Comparison of ENCODE assay signal across 1 cellular context in the genomic region with DNA sequence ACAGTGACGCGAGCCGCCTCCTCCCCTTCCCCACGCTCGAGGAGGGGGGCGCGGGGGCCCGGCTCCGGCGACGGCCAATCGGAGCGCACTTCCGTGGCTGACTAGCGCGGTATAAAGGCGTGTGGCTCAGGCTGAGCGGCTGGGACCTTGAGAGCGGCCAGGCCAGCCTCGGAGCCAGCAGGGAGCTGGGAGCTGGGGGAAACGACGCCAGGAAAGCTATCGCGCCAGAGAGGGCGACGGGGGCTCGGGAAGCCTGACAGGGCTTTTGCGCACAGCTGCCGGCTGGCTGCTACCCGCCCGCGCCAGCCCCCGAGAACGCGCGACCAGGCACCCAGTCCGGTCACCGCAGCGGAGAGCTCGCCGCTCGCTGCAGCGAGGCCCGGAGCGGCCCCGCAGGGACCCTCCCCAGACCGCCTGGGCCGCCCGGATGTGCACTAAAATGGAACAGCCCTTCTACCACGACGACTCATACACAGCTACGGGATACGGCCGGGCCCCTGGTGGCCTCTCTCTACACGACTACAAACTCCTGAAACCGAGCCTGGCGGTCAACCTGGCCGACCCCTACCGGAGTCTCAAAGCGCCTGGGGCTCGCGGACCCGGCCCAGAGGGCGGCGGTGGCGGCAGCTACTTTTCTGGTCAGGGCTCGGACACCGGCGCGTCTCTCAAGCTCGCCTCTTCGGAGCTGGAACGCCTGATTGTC.
TF ChIP-seq lines count a peak whose summit lies in the region.

A gene (plus strand): TSS at position 142 of the 703 bp plus-strand sequence. CDS start 286 bp downstream, at position 428.

TF ChIP-seq in K562, 482 proteins besides CTCF, POLR2A, EP300 and RAD21 (continued from another document):
- TF ChIP-seq, protein P1, sequence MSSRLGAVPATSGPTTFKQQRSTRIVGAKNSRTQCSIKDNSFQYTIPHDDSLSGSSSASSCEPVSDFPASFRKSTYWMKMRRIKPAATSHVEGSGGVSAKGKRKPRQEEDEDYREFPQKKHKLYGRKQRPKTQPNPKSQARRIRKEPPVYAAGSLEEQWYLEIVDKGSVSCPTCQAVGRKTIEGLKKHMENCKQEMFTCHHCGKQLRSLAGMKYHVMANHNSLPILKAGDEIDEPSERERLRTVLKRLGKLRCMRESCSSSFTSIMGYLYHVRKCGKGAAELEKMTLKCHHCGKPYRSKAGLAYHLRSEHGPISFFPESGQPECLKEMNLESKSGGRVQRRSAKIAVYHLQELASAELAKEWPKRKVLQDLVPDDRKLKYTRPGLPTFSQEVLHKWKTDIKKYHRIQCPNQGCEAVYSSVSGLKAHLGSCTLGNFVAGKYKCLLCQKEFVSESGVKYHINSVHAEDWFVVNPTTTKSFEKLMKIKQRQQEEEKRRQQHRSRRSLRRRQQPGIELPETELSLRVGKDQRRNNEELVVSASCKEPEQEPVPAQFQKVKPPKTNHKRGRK (tag; IDR thresholded peaks at IDR 0.05), result no peak
- TF ChIP-seq, protein P2, sequence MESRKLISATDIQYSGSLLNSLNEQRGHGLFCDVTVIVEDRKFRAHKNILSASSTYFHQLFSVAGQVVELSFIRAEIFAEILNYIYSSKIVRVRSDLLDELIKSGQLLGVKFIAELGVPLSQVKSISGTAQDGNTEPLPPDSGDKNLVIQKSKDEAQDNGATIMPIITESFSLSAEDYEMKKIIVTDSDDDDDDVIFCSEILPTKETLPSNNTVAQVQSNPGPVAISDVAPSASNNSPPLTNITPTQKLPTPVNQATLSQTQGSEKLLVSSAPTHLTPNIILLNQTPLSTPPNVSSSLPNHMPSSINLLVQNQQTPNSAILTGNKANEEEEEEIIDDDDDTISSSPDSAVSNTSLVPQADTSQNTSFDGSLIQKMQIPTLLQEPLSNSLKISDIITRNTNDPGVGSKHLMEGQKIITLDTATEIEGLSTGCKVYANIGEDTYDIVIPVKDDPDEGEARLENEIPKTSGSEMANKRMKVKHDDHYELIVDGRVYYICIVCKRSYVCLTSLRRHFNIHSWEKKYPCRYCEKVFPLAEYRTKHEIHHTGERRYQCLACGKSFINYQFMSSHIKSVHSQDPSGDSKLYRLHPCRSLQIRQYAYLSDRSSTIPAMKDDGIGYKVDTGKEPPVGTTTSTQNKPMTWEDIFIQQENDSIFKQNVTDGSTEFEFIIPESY (CRISPR knock-in tag; IDR thresholded peaks at IDR 0.05), result peak; percentile 48; the same call in 1 of the 2 replicates
- TF ChIP-seq ZNF239 (CRISPR knock-in tag; IDR thresholded peaks at IDR 0.05), result no peak
- TF ChIP-seq KAT7 (CRISPR knock-in tag; IDR thresholded peaks at IDR 0.05; ENCODE audit: borderline replicate concordance), result peak; percentile 98
- TF ChIP-seq HEY1 (CRISPR knock-in tag; IDR thresholded peaks at IDR 0.05; ENCODE audit: borderline replicate concordance), result no peak
- TF ChIP-seq TAF7 (tag; IDR thresholded peaks at IDR 0.05), result peak; percentile 91
- 0 out of 2 replicates have a peak, but pooled peaks have one; percentile 2 for TF ChIP-seq SREBF1 (IDR thresholded peaks at IDR 0.05; ENCODE audit: borderline replicate concordance, low read depth, low read length)
- no peak for TF ChIP-seq TARDBP (IDR thresholded peaks at IDR 0.05)
- TF ChIP-seq ZNF165 (CRISPR knock-in tag; IDR thresholded peaks at IDR 0.05; ENCODE audit: borderline replicate concordance), result no peak
- TF ChIP-seq KDM1A (IDR thresholded peaks at IDR 0.05), result no peak
- TF ChIP-seq, protein P3, sequence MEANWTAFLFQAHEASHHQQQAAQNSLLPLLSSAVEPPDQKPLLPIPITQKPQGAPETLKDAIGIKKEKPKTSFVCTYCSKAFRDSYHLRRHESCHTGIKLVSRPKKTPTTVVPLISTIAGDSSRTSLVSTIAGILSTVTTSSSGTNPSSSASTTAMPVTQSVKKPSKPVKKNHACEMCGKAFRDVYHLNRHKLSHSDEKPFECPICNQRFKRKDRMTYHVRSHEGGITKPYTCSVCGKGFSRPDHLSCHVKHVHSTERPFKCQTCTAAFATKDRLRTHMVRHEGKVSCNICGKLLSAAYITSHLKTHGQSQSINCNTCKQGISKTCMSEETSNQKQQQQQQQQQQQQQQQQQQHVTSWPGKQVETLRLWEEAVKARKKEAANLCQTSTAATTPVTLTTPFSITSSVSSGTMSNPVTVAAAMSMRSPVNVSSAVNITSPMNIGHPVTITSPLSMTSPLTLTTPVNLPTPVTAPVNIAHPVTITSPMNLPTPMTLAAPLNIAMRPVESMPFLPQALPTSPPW (CRISPR knock-in tag; IDR thresholded peaks at IDR 0.05), result peak; percentile 100
- 0 out of 2 replicates have a peak, but pooled peaks have one; percentile 55 for TF ChIP-seq ERF (CRISPR knock-in tag; IDR thresholded peaks at IDR 0.05)
- 0 out of 2 replicates have a peak, but pooled peaks have one; percentile 26 for TF ChIP-seq ZEB2 (IDR thresholded peaks at IDR 0.05)
- TF ChIP-seq DMBX1 (CRISPR knock-in tag; IDR thresholded peaks at IDR 0.05; ENCODE audit: borderline replicate concordance), result no peak
- no peak for TF ChIP-seq RBM17 (IDR thresholded peaks at IDR 0.05; ENCODE audit: borderline replicate concordance, low read depth, low read length)
- TF ChIP-seq, protein P4, sequence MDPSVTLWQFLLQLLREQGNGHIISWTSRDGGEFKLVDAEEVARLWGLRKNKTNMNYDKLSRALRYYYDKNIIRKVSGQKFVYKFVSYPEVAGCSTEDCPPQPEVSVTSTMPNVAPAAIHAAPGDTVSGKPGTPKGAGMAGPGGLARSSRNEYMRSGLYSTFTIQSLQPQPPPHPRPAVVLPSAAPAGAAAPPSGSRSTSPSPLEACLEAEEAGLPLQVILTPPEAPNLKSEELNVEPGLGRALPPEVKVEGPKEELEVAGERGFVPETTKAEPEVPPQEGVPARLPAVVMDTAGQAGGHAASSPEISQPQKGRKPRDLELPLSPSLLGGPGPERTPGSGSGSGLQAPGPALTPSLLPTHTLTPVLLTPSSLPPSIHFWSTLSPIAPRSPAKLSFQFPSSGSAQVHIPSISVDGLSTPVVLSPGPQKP (CRISPR knock-in tag; IDR thresholded peaks at IDR 0.05), result no peak
- TF ChIP-seq, protein P5, sequence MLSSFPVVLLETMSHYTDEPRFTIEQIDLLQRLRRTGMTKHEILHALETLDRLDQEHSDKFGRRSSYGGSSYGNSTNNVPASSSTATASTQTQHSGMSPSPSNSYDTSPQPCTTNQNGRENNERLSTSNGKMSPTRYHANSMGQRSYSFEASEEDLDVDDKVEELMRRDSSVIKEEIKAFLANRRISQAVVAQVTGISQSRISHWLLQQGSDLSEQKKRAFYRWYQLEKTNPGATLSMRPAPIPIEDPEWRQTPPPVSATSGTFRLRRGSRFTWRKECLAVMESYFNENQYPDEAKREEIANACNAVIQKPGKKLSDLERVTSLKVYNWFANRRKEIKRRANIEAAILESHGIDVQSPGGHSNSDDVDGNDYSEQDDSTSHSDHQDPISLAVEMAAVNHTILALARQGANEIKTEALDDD (IDR thresholded peaks at IDR 0.05), result no peak
- no peak for TF ChIP-seq RUNX1 (IDR thresholded peaks at IDR 0.05; ENCODE audit: low read depth)
- TF ChIP-seq MTA1 (IDR thresholded peaks at IDR 0.05; ENCODE audit: borderline replicate concordance), result no peak
- no peak for TF ChIP-seq CHD4 (IDR thresholded peaks at IDR 0.05; ENCODE audit: insufficient read depth, insufficient replicate concordance, low read depth, low read length, poor library complexity, severe bottlenecking)
- TF ChIP-seq MYC (IDR thresholded peaks at IDR 0.05; ENCODE audit: low read depth, low read length), result peak; percentile 83
- no peak for TF ChIP-seq MYC (CRISPR knock-in tag; IDR thresholded peaks at IDR 0.05; ENCODE audit: borderline replicate concordance, low read depth)
- TF ChIP-seq, protein P6, sequence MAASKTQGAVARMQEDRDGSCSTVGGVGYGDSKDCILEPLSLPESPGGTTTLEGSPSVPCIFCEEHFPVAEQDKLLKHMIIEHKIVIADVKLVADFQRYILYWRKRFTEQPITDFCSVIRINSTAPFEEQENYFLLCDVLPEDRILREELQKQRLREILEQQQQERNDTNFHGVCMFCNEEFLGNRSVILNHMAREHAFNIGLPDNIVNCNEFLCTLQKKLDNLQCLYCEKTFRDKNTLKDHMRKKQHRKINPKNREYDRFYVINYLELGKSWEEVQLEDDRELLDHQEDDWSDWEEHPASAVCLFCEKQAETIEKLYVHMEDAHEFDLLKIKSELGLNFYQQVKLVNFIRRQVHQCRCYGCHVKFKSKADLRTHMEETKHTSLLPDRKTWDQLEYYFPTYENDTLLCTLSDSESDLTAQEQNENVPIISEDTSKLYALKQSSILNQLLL (CRISPR knock-in tag; IDR thresholded peaks at IDR 0.05; ENCODE audit: borderline replicate concordance), result no peak
- peak; percentile 82; the same call in 1 of the 2 replicates for TF ChIP-seq HDAC6 (IDR thresholded peaks at IDR 0.05; ENCODE audit: low read depth, low read length)
- TF ChIP-seq ZNF77 (CRISPR knock-in tag; IDR thresholded peaks at IDR 0.05), result 0 out of 2 replicates have a peak, but pooled peaks have one; percentile 70
- TF ChIP-seq, protein P7, sequence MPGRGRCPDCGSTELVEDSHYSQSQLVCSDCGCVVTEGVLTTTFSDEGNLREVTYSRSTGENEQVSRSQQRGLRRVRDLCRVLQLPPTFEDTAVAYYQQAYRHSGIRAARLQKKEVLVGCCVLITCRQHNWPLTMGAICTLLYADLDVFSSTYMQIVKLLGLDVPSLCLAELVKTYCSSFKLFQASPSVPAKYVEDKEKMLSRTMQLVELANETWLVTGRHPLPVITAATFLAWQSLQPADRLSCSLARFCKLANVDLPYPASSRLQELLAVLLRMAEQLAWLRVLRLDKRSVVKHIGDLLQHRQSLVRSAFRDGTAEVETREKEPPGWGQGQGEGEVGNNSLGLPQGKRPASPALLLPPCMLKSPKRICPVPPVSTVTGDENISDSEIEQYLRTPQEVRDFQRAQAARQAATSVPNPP (IDR thresholded peaks at IDR 0.05; ENCODE audit: borderline replicate concordance, insufficient read depth, insufficient read length), result no peak
- TF ChIP-seq, protein P8, sequence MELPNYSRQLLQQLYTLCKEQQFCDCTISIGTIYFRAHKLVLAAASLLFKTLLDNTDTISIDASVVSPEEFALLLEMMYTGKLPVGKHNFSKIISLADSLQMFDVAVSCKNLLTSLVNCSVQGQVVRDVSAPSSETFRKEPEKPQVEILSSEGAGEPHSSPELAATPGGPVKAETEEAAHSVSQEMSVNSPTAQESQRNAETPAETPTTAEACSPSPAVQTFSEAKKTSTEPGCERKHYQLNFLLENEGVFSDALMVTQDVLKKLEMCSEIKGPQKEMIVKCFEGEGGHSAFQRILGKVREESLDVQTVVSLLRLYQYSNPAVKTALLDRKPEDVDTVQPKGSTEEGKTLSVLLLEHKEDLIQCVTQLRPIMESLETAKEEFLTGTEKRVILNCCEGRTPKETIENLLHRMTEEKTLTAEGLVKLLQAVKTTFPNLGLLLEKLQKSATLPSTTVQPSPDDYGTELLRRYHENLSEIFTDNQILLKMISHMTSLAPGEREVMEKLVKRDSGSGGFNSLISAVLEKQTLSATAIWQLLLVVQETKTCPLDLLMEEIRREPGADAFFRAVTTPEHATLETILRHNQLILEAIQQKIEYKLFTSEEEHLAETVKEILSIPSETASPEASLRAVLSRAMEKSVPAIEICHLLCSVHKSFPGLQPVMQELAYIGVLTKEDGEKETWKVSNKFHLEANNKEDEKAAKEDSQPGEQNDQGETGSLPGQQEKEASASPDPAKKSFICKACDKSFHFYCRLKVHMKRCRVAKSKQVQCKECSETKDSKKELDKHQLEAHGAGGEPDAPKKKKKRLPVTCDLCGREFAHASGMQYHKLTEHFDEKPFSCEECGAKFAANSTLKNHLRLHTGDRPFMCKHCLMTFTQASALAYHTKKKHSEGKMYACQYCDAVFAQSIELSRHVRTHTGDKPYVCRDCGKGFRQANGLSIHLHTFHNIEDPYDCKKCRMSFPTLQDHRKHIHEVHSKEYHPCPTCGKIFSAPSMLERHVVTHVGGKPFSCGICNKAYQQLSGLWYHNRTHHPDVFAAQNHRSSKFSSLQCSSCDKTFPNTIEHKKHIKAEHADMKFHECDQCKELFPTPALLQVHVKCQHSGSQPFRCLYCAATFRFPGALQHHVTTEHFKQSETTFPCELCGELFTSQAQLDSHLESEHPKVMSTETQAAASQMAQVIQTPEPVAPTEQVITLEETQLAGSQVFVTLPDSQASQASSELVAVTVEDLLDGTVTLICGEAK (IDR thresholded peaks at IDR 0.05), result no peak
- TF ChIP-seq, protein P8 (CRISPR knock-in tag; IDR thresholded peaks at IDR 0.05), result no peak
